ENCODE assay signal across 29 cellular contexts in genomic region chr19:49773663-49774305, GRCh38. TPM values are rescaled to one million over a fixed set of nuclear protein-coding genes. Genes with fewer than 3 reads are reported as not detected.
A peak's percentile ranks its signal among the peaks of the same experiment; 100 is the strongest.
DNase-seq lines count a peak whose midpoint lies in the region; ATAC-seq, FAIRE-seq and TF ChIP-seq lines count a peak whose summit lies in the region.
"Had no signal": no experiment of that assay in that cellular context is flagged by ENCODE, and none has a peak within 500 bp of the region (broad histone marks: within the 10 kb centered on the region; RNA-seq: fewer than 3 reads in every experiment).

No MANE protein-coding gene starts in this region.

- no peak for TF ChIP-seq RAD21 in K562 (CRISPR knock-in tag; conservative IDR thresholded peaks at IDR 0.05 in 1 of 2, IDR thresholded peaks at IDR 0.05 in 1 of 2)

- no peak for DNase-seq in activated CD8-positive, alpha-beta memory T cell treated with anti-CD3 and anti-CD28 coated beads, Interleukin-2, amount 10 ng/mL, durations not matched to agents 7 days and 5 days
- no peak for DNase-seq in activated CD8-positive, alpha-beta memory T cell treated with anti-CD3 and anti-CD28 coated beads, Interleukin-2, amount 50 U/mL, for 4 hours
- no peak for DNase-seq in K562 (ENCODE audit: extremely low read depth in 1 of 4, low spot score in 3 of 4)
- DNase-seq in medulla oblongata (ENCODE audit: extremely low spot score) = peak; percentile 23
- DNase-seq in stimulated activated effector memory CD8-positive, alpha-beta T cell treated with anti-CD3 and anti-CD28 coated beads, Interleukin-12 subunit alpha, Interleukin-12 subunit beta, amount 100 ng/mL, for 72 hours (ENCODE audit: low spot score in 2 of 2) = no peak
- no peak for DNase-seq in stomach
- DNase-seq: activated CD4-positive, alpha-beta T cell treated with anti-CD3 and anti-CD28 coated beads for 48 hours; activated naive CD8-positive, alpha-beta T cell treated with anti-CD3 and anti-CD28 coated beads, Interleukin-2, amount 10 ng/mL, durations not matched to agents 7 days and 5 days; AML-193; cerebellar nuclear complex; effector CD8-positive, alpha-beta T cell; GDM1; H7; Kasumi-1; NCI-H1694; NCI-H2171 treated with DMSO at 0.1 percent for 48 hours; NCI-H524; NK-92 treated with Interleukin-12 subunit alpha and Interleukin-12 subunit beta, amount 100 ng/mL, for 24 hours; stimulated activated CD8-positive, alpha-beta memory T cell treated with anti-CD3 and anti-CD28 coated beads, Interleukin-4, amount 100 ng/mL, for 48 hours; uterus had no signal

- H3K4me1 Mint-ChIP-seq in activated CD8-positive, alpha-beta memory T cell treated with anti-CD3 and anti-CD28 coated beads, Interleukin-2, amount 10 ng/mL, durations not matched to agents 7 days and 5 days = peaks cover 32% of the 10 kb centered on the region
- H3K4me1 Mint-ChIP-seq in stimulated activated effector memory CD8-positive, alpha-beta T cell treated with anti-CD3 and anti-CD28 coated beads, Interleukin-12 subunit alpha, Interleukin-12 subunit beta, amount 100 ng/mL, for 72 hours = peaks cover 36% of the 10 kb centered on the region

- no peak for FAIRE-seq in K562 (lab: Jason Lieb, UNC)
- FAIRE-seq: A204.1, keratinocyte had no signal

- H3K27me3 ChIP-seq in K562 (ENCODE audit: control insufficient read depth in 2 of 2, insufficient read depth in 2 of 2, low read length in 2 of 2) = no peaks in the 10 kb centered on the region
- no peaks in the 10 kb centered on the region for H3K27me3 ChIP-seq in stomach
- H3K27me3 ChIP-seq: gastroesophageal sphincter, uterus had no signal

- H3K4me2 ChIP-seq in K562 (ENCODE audit: insufficient read depth, low read length) = no peak overlapping the region; the same call in 1 of the 2 replicates

- intact Hi-C loops in K562 (cut with micrococcal nuclease) = no loop called here
- intact Hi-C loops in stomach (cut with DNase I; ENCODE audit: low total_unique reads) = no loop called here

- TF ChIP-seq POLR2A in K562 (conservative IDR thresholded peaks at IDR 0.05) = no peak
- TF ChIP-seq POLR2A in stomach (IDR thresholded peaks at IDR 0.05) = no peak

- in situ Hi-C loops in K562 (cut with MboI) = no loop called here

- H3K9me1 ChIP-seq in K562 (ENCODE audit: control insufficient read depth, insufficient read depth, low read length) = peaks cover 2% of the 10 kb centered on the region

- H3K27me3 Mint-ChIP-seq in activated CD8-positive, alpha-beta memory T cell treated with anti-CD3 and anti-CD28 coated beads, Interleukin-2, amount 10 ng/mL, durations not matched to agents 7 days and 5 days = no peaks in the 10 kb centered on the region
- H3K27me3 Mint-ChIP-seq: activated naive CD8-positive, alpha-beta T cell treated with anti-CD3 and anti-CD28 coated beads, Interleukin-2, amount 10 ng/mL, durations not matched to agents 7 days and 5 days; activated T-helper 17 cell treated with anti-CD3 and anti-CD28 coated beads, Interleukin-2, amount 50 U/mL, for 72 hours had no signal

- POLR2A ChIA-PET in K562 (lab: Yijun Ruan, JAX) = no interaction called here

- H3K4me3 ChIP-seq in K562 (no peak overlapping the region), stomach (no peak overlapping the region)
- H3K4me3 ChIP-seq: gastroesophageal sphincter, prostate gland, uterus had no signal

- H3K36me3 Mint-ChIP-seq in activated CD8-positive, alpha-beta memory T cell treated with anti-CD3 and anti-CD28 coated beads, Interleukin-2, amount 10 ng/mL, durations not matched to agents 7 days and 5 days = peaks cover 4% of the 10 kb centered on the region
- peaks cover 28% of the 10 kb centered on the region for H3K36me3 Mint-ChIP-seq in stimulated activated effector memory CD8-positive, alpha-beta T cell treated with anti-CD3 and anti-CD28 coated beads, Interleukin-12 subunit alpha, Interleukin-12 subunit beta, amount 100 ng/mL, for 72 hours

- peak overlapping the region; percentile 0 for H3K27ac Mint-ChIP-seq in activated CD8-positive, alpha-beta memory T cell treated with anti-CD3 and anti-CD28 coated beads, Interleukin-2, amount 10 ng/mL, durations not matched to agents 7 days and 5 days
- peak overlapping the region; percentile 53 for H3K27ac Mint-ChIP-seq in stimulated activated effector memory CD8-positive, alpha-beta T cell treated with anti-CD3 and anti-CD28 coated beads, Interleukin-12 subunit alpha, Interleukin-12 subunit beta, amount 100 ng/mL, for 72 hours
- H3K27ac Mint-ChIP-seq: activated T-helper 17 cell treated with anti-CD3 and anti-CD28 coated beads, Interleukin-2, amount 50 U/mL, for 72 hours had no signal

- ATAC-seq in activated CD8-positive, alpha-beta memory T cell treated with anti-CD3 and anti-CD28 coated beads, Interleukin-2, amount 10 ng/mL, durations not matched to agents 7 days and 5 days = no peak
- ATAC-seq in K562 = no peak
- no peak for ATAC-seq in stimulated activated effector memory CD8-positive, alpha-beta T cell treated with anti-CD3 and anti-CD28 coated beads, Interleukin-12 subunit alpha, Interleukin-12 subunit beta, amount 100 ng/mL, for 72 hours
- no peak for ATAC-seq in GM21528 (IDR thresholded peaks at IDR 0.05; ENCODE audit: low FRiP score, unreplicated experiment)
- no peak for ATAC-seq in HG02870 (IDR thresholded peaks at IDR 0.05; ENCODE audit: unreplicated experiment)
- ATAC-seq: activated T-helper 17 cell treated with anti-CD3 and anti-CD28 coated beads, Interleukin-2, amount 50 U/mL, for 72 hours; esophagus mucosa; gastroesophageal sphincter had no signal

- H4K20me1 ChIP-seq in K562 (replicated peaks; ENCODE audit: control insufficient read depth, insufficient read depth, low read length) = peaks cover 5% of the 10 kb centered on the region; the same call in 1 of the 2 replicates

- peak overlapping the region in 1 of 2 experiments; percentile 9; a peak in 1 of 4 replicates for H3K9ac ChIP-seq in K562 (ENCODE audit: insufficient read depth in 1 of 2, low read depth in 2 of 2, low read length in 2 of 2)

- H3K9me3 Mint-ChIP-seq in activated CD8-positive, alpha-beta memory T cell treated with anti-CD3 and anti-CD28 coated beads, Interleukin-2, amount 10 ng/mL, durations not matched to agents 7 days and 5 days (ENCODE audit: low read depth) = no peaks in the 10 kb centered on the region
- no peaks in the 10 kb centered on the region for H3K9me3 Mint-ChIP-seq in stimulated activated effector memory CD8-positive, alpha-beta T cell treated with anti-CD3 and anti-CD28 coated beads, Interleukin-12 subunit alpha, Interleukin-12 subunit beta, amount 100 ng/mL, for 72 hours
- H3K9me3 Mint-ChIP-seq: activated naive CD8-positive, alpha-beta T cell treated with anti-CD3 and anti-CD28 coated beads, Interleukin-2, amount 10 ng/mL, durations not matched to agents 7 days and 5 days; activated T-helper 17 cell treated with anti-CD3 and anti-CD28 coated beads, Interleukin-2, amount 50 U/mL, for 72 hours; nephron had no signal

- TF ChIP-seq EP300 in K562 (IDR thresholded peaks at IDR 0.05; ENCODE audit: low read length) = no peak
- TF ChIP-seq EP300 in stomach (IDR thresholded peaks at IDR 0.05) = no peak

- no peak overlapping the region for H2AFZ ChIP-seq in K562 (ENCODE audit: low read depth, low read length)

- TF ChIP-seq CTCF in K562 (IDR thresholded peaks at IDR 0.05 in 2 of 3, conservative IDR thresholded peaks at IDR 0.05 in 1 of 3; ENCODE audit: insufficient read depth in 2 of 3, low read depth in 1 of 3, low read length in 3 of 3) = no peak
- TF ChIP-seq CTCF in stomach (IDR thresholded peaks at IDR 0.05) = no peak

- BruUV-seq in K562 (replicated peaks; lab: Mats Ljungman, UMichigan) = no TSS peak

- H3K79me2 ChIP-seq in K562 (ENCODE audit: control insufficient read depth, insufficient read depth, low read length) = peaks cover 88% of the 10 kb centered on the region

- H3K36me3 ChIP-seq in K562 (ENCODE audit: control insufficient read depth, insufficient read depth, low read length) (peaks cover 56% of the 10 kb centered on the region), stomach (peaks cover 0 to 44% (median 16%) of the 10 kb centered on the region in 4 donors)
- H3K36me3 ChIP-seq: prostate gland, uterus had no signal

- H3K4me3 Mint-ChIP-seq in activated CD8-positive, alpha-beta memory T cell treated with anti-CD3 and anti-CD28 coated beads, Interleukin-2, amount 10 ng/mL, durations not matched to agents 7 days and 5 days = no peak overlapping the region
- H3K4me3 Mint-ChIP-seq in stimulated activated effector memory CD8-positive, alpha-beta T cell treated with anti-CD3 and anti-CD28 coated beads, Interleukin-12 subunit alpha, Interleukin-12 subunit beta, amount 100 ng/mL, for 72 hours = no peak overlapping the region
- H3K4me3 Mint-ChIP-seq: activated naive CD8-positive, alpha-beta T cell treated with anti-CD3 and anti-CD28 coated beads, Interleukin-2, amount 10 ng/mL, durations not matched to agents 7 days and 5 days; activated T-helper 17 cell treated with anti-CD3 and anti-CD28 coated beads, Interleukin-2, amount 50 U/mL, for 72 hours; nephron had no signal

- CTCF ChIA-PET in activated CD8-positive, alpha-beta memory T cell treated with anti-CD3 and anti-CD28 coated beads, Interleukin-2, amount 10 ng/mL, durations not matched to agents 7 days and 5 days (lab: Charles Lee) = no interaction called here
- CTCF ChIA-PET in K562 (lab: Yijun Ruan, JAX; ENCODE audit: low intra/inter-chr PET ratio) = no interaction called here

- H3K27ac ChIP-seq in K562 (ENCODE audit: extremely low read depth, low read depth, low read length) = peak overlapping the region; percentile 51; the same call in 1 of the 3 replicates
- H3K27ac ChIP-seq in stomach = no peak overlapping the region
- H3K27ac ChIP-seq: gastroesophageal sphincter, prostate gland, uterus had no signal

- H3K4me1 ChIP-seq in K562 (replicated peaks in 1 of 2; ENCODE audit: control insufficient read depth in 2 of 2, insufficient read depth in 2 of 2, low read length in 2 of 2) = peaks cover 51 to 76% of the 10 kb centered on the region in 2 experiments
- H3K4me1 ChIP-seq in stomach = peaks cover 0 to 30% (median 15%) of the 10 kb centered on the region in 4 donors
- H3K4me1 ChIP-seq: prostate gland had no signal

- 81% methylated on average over 7 of the region's 7 CpGs for WGBS in K562 (ENCODE audit: insufficient coverage, low coverage, missing lambda C conversion rate)
- 73 to 77% (median 73%) methylated on average over 4 to 7 of the region's 7 CpGs for WGBS in stomach, 5 donors

- no peaks in the 10 kb centered on the region for H3K9me3 ChIP-seq in K562 (replicated peaks; ENCODE audit: control insufficient read depth, insufficient read depth, low read depth, low read length)
- H3K9me3 ChIP-seq in stomach = no peaks in the 10 kb centered on the region
- H3K9me3 ChIP-seq: gastroesophageal sphincter, prostate gland, uterus had no signal

RNA-seq across cellular contexts. Expression of gene AP2A1, which starts 7.0 kb away (rescaled TPM):
- total RNA-seq in activated CD8-positive, alpha-beta memory T cell treated with anti-CD3 and anti-CD28 coated beads, Interleukin-2, amount 10 ng/mL, durations not matched to agents 7 days and 5 days = 100 to 1,000 TPM in 1 of 2 experiments, 10 to 100 TPM in 1; 85.3 to 102 TPM
- 142 and 352 TPM in 2 replicates for total RNA-seq in K562 (2011; cell fraction: chromatin; rRNA removed; ENCODE audit: low replicate concordance)
- 179 and 183 TPM in 2 replicates for total RNA-seq in K562 (2011; cell fraction: nucleolus; rRNA removed)
- 173 and 215 TPM in 2 replicates for total RNA-seq in K562 (2011; cell fraction: nucleoplasm; rRNA removed)
- total RNA-seq in K562 (2014; rRNA removed) = 77.6 and 109 TPM in 2 replicates
- total RNA-seq in K562 (2014; rRNA removed; fragmentation: Illumina TruSeq; extraction: Trizol) = 21.5 and 23.4 TPM in 2 replicates
- 29.1 and 31.8 TPM in 2 replicates for total RNA-seq in K562 (2015; rRNA removed; fragmentation: Illumina TruSeq; extraction: Trizol)
- 138 and 150 TPM in 2 replicates for total RNA-seq in K562 (2021)
- 31.9 and 75.2 TPM in 2 replicates for polyA plus RNA-seq in K562 (2011; rRNA removed)
- 57.0 and 118 TPM in 2 replicates for polyA plus RNA-seq in K562 (2011; cell fraction: cytosol; rRNA removed)
- polyA plus RNA-seq in K562 (2011; cell fraction: nucleus; rRNA removed) = 98.4 and 141 TPM in 2 replicates
- 97.7 and 117 TPM in 2 replicates for polyA plus RNA-seq in K562 (2012)
- 47.0 and 81.3 TPM in 2 replicates for polyA plus RNA-seq in K562 (2014; fragmentation: Illumina TruSeq; extraction: Trizol)
- polyA plus RNA-seq in K562 (2014; fragmentation: Nextera tagmentation; extraction: Ambion mirVana) = 1 to 10 TPM in 1 of 2 experiments, under 1 TPM in 1; 0.55 to 1.5 TPM
- 89.6 and 91.9 TPM in 2 replicates for polyA plus RNA-seq in K562 (2014; rRNA removed)
- polyA minus RNA-seq in K562 (2011; rRNA and poly(A)+ RNA removed) = 65.8 and 75.2 TPM in 2 replicates
- 102 and 161 TPM in 2 replicates for polyA minus RNA-seq in K562 (2011; cell fraction: cytosol; rRNA and poly(A)+ RNA removed)
- 54.4 and 66.2 TPM in 2 replicates for polyA minus RNA-seq in K562 (2011; cell fraction: nucleus; rRNA and poly(A)+ RNA removed)
- 100 to 1,000 TPM in 1 of 5 donors, 10 to 100 TPM in 4; 19.8 to 177 (median 38.4) TPM for total RNA-seq in stomach
- 10 to 100 TPM; 24.3 to 31.2 (median 27.3) TPM for polyA plus RNA-seq in stomach

RNA-seq across cellular contexts. Expression of gene TSKS, which starts 10.7 kb away (rescaled TPM):
- total RNA-seq in activated CD8-positive, alpha-beta memory T cell treated with anti-CD3 and anti-CD28 coated beads, Interleukin-2, amount 10 ng/mL, durations not matched to agents 7 days and 5 days = 1 to 10 TPM in 1 of 2 experiments, under 1 TPM in 1; 0.47 to 1.3 TPM
- total RNA-seq in K562 (2011; cell fraction: chromatin; rRNA removed; ENCODE audit: low replicate concordance) = 3.2 and 5.6 TPM in 2 replicates
- 4.0 and 5.0 TPM in 2 replicates for total RNA-seq in K562 (2011; cell fraction: nucleolus; rRNA removed)
- 2.4 TPM in 2 replicates for total RNA-seq in K562 (2011; cell fraction: nucleoplasm; rRNA removed)
- total RNA-seq in K562 (2014; rRNA removed) = 3.3 and 4.5 TPM in 2 replicates
- 0.64 and 0.80 TPM in 2 replicates for total RNA-seq in K562 (2014; rRNA removed; fragmentation: Illumina TruSeq; extraction: Trizol)
- total RNA-seq in K562 (2015; rRNA removed; fragmentation: Illumina TruSeq; extraction: Trizol) = 1.2 and 1.3 TPM in 2 replicates
- 2.3 and 2.4 TPM in 2 replicates for total RNA-seq in K562 (2021)
- 0.75 and 1.4 TPM in 2 replicates for polyA plus RNA-seq in K562 (2011; rRNA removed)
- polyA plus RNA-seq in K562 (2011; cell fraction: cytosol; rRNA removed) = 1.0 and 1.6 TPM in 2 replicates
- 2.7 and 3.3 TPM in 2 replicates for polyA plus RNA-seq in K562 (2011; cell fraction: nucleus; rRNA removed)
- 2.9 and 4.5 TPM in 2 replicates for polyA plus RNA-seq in K562 (2012)
- 0.70 and 1.2 TPM in 2 replicates for polyA plus RNA-seq in K562 (2014; fragmentation: Illumina TruSeq; extraction: Trizol)
- under 1 TPM; 0.14 to 0.35 TPM for polyA plus RNA-seq in K562 (2014; fragmentation: Nextera tagmentation; extraction: Ambion mirVana)
- 1.9 and 2.2 TPM in 2 replicates for polyA plus RNA-seq in K562 (2014; rRNA removed)
- 0.42 and 0.49 TPM in 2 replicates for polyA minus RNA-seq in K562 (2011; rRNA and poly(A)+ RNA removed)
- 0.86 and 1.0 TPM in 2 replicates for polyA minus RNA-seq in K562 (2011; cell fraction: cytosol; rRNA and poly(A)+ RNA removed)
- polyA minus RNA-seq in K562 (2011; cell fraction: nucleus; rRNA and poly(A)+ RNA removed) = 1.4 and 2.2 TPM in 2 replicates
- not detected for total RNA-seq in stomach
- under 1 TPM in 1 of 3 donors, not detected in 2; 0.73 TPM for polyA plus RNA-seq in stomach

RNA-seq across cellular contexts. Expression of gene FUZ, which starts 39.3 kb away (rescaled TPM):
- 10 to 100 TPM; 20.1 to 23.0 TPM for total RNA-seq in activated CD8-positive, alpha-beta memory T cell treated with anti-CD3 and anti-CD28 coated beads, Interleukin-2, amount 10 ng/mL, durations not matched to agents 7 days and 5 days
- 5.3 and 13.3 TPM in 2 replicates for total RNA-seq in K562 (2011; cell fraction: chromatin; rRNA removed; ENCODE audit: low replicate concordance)
- total RNA-seq in K562 (2011; cell fraction: nucleolus; rRNA removed) = 8.2 and 9.1 TPM in 2 replicates
- total RNA-seq in K562 (2011; cell fraction: nucleoplasm; rRNA removed) = 8.2 and 8.4 TPM in 2 replicates
- total RNA-seq in K562 (2014; rRNA removed) = 6.6 and 10.6 TPM in 2 replicates
- 1.9 and 3.5 TPM in 2 replicates for total RNA-seq in K562 (2014; rRNA removed; fragmentation: Illumina TruSeq; extraction: Trizol)
- 2.9 and 3.8 TPM in 2 replicates for total RNA-seq in K562 (2015; rRNA removed; fragmentation: Illumina TruSeq; extraction: Trizol)
- 6.7 and 7.6 TPM in 2 replicates for total RNA-seq in K562 (2021)
- polyA plus RNA-seq in K562 (2011; rRNA removed) = 2.7 and 3.6 TPM in 2 replicates
- 4.8 and 5.7 TPM in 2 replicates for polyA plus RNA-seq in K562 (2011; cell fraction: cytosol; rRNA removed)
- polyA plus RNA-seq in K562 (2011; cell fraction: nucleus; rRNA removed) = 7.4 and 9.5 TPM in 2 replicates
- polyA plus RNA-seq in K562 (2012) = 6.3 and 6.4 TPM in 2 replicates
- 3.2 and 4.5 TPM in 2 replicates for polyA plus RNA-seq in K562 (2014; fragmentation: Illumina TruSeq; extraction: Trizol)
- under 1 TPM in 1 of 2 experiments, not detected in 1; 0.17 TPM for polyA plus RNA-seq in K562 (2014; fragmentation: Nextera tagmentation; extraction: Ambion mirVana)
- polyA plus RNA-seq in K562 (2014; rRNA removed) = 4.7 and 11.5 TPM in 2 replicates
- polyA minus RNA-seq in K562 (2011; rRNA and poly(A)+ RNA removed) = 2.0 and 2.2 TPM in 2 replicates
- 2.6 and 6.6 TPM in 2 replicates for polyA minus RNA-seq in K562 (2011; cell fraction: cytosol; rRNA and poly(A)+ RNA removed)
- 1.2 and 3.7 TPM in 2 replicates for polyA minus RNA-seq in K562 (2011; cell fraction: nucleus; rRNA and poly(A)+ RNA removed)
- 10 to 100 TPM in 3 of 5 donors, 1 to 10 TPM in 2; 1.2 to 37.4 (median 10.5) TPM for total RNA-seq in stomach
- 10 to 100 TPM; 15.1 to 17.6 (median 15.9) TPM for polyA plus RNA-seq in stomach

RNA-seq across cellular contexts. Expression of gene MED25, which starts 44.3 kb away (rescaled TPM):
- total RNA-seq in activated CD8-positive, alpha-beta memory T cell treated with anti-CD3 and anti-CD28 coated beads, Interleukin-2, amount 10 ng/mL, durations not matched to agents 7 days and 5 days = 10 to 100 TPM; 57.5 to 70.5 TPM
- 109 and 190 TPM in 2 replicates for total RNA-seq in K562 (2011; cell fraction: chromatin; rRNA removed; ENCODE audit: low replicate concordance)
- total RNA-seq in K562 (2011; cell fraction: nucleolus; rRNA removed) = 97.8 and 99.2 TPM in 2 replicates
- total RNA-seq in K562 (2011; cell fraction: nucleoplasm; rRNA removed) = 109 and 111 TPM in 2 replicates
- total RNA-seq in K562 (2014; rRNA removed) = 19.3 and 30.1 TPM in 2 replicates
- total RNA-seq in K562 (2014; rRNA removed; fragmentation: Illumina TruSeq; extraction: Trizol) = 15.7 and 17.1 TPM in 2 replicates
- total RNA-seq in K562 (2015; rRNA removed; fragmentation: Illumina TruSeq; extraction: Trizol) = 14.5 and 16.0 TPM in 2 replicates
- total RNA-seq in K562 (2021) = 83.5 and 93.9 TPM in 2 replicates
- 23.0 and 31.0 TPM in 2 replicates for polyA plus RNA-seq in K562 (2011; rRNA removed)
- 18.3 and 19.6 TPM in 2 replicates for polyA plus RNA-seq in K562 (2011; cell fraction: cytosol; rRNA removed)
- polyA plus RNA-seq in K562 (2011; cell fraction: nucleus; rRNA removed) = 111 and 131 TPM in 2 replicates
- 57.3 and 63.8 TPM in 2 replicates for polyA plus RNA-seq in K562 (2012)
- 56.7 and 72.9 TPM in 2 replicates for polyA plus RNA-seq in K562 (2014; fragmentation: Illumina TruSeq; extraction: Trizol)
- polyA plus RNA-seq in K562 (2014; fragmentation: Nextera tagmentation; extraction: Ambion mirVana) = 1 to 10 TPM; 4.1 to 4.4 TPM
- polyA plus RNA-seq in K562 (2014; rRNA removed) = 37.8 and 40.3 TPM in 2 replicates
- polyA minus RNA-seq in K562 (2011; rRNA and poly(A)+ RNA removed) = 20.8 and 22.4 TPM in 2 replicates
- polyA minus RNA-seq in K562 (2011; cell fraction: cytosol; rRNA and poly(A)+ RNA removed) = 35.9 and 50.9 TPM in 2 replicates
- 38.8 and 53.6 TPM in 2 replicates for polyA minus RNA-seq in K562 (2011; cell fraction: nucleus; rRNA and poly(A)+ RNA removed)
- total RNA-seq in stomach = 100 to 1,000 TPM in 3 of 5 donors, 10 to 100 TPM in 2; 18.0 to 387 (median 178) TPM
- 10 to 100 TPM; 46.6 to 59.8 (median 55.3) TPM for polyA plus RNA-seq in stomach
